Comparison of ENCODE assay signal across 8 cellular contexts in the genomic region with DNA sequence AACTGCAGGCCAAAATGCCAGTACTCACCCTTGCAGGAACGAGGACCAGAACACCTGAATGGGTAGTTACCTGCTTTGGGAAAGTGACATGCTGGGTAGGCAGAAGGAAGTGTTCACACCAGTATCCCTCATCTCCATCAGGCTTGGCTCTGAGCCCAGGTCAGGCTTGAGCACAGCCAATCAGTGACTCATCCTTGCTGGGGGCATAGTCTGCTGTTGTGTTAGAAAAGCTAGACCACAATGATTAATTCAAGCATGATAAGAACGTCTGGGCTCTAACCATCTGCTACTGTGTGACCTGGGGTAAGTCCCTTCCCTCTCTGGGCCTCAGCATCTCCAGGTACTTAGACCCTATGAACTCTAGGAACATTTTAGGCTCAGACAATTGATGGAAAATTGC.
DNase-seq lines count a peak whose midpoint lies in the region; ATAC-seq and TF ChIP-seq lines count a peak whose summit lies in the region.

No MANE protein-coding gene starts in this region.

- no peak overlapping the region for H3K4me3 Mint-ChIP-seq in natural killer cell
- no peak overlapping the region for H3K4me3 Mint-ChIP-seq in activated CD8-positive, alpha-beta T cell treated with anti-CD3 and anti-CD28 coated beads, Interleukin-2, amount 10 ng/mL, durations not matched to agents 7 days and 5 days

- H3K9me3 Mint-ChIP-seq in natural killer cell: no peaks in the 10 kb centered on the region
- H3K9me3 Mint-ChIP-seq in activated CD8-positive, alpha-beta T cell treated with anti-CD3 and anti-CD28 coated beads, Interleukin-2, amount 10 ng/mL, durations not matched to agents 7 days and 5 days (ENCODE audit: insufficient read depth): no peaks in the 10 kb centered on the region

- no peak overlapping the region for H3K27ac Mint-ChIP-seq in natural killer cell
- H3K27ac Mint-ChIP-seq in activated CD8-positive, alpha-beta T cell treated with anti-CD3 and anti-CD28 coated beads, Interleukin-2, amount 10 ng/mL, durations not matched to agents 7 days and 5 days: no peak overlapping the region

- H3K27me3 Mint-ChIP-seq in natural killer cell (ENCODE audit: low read depth in 2 of 2): peaks cover 8 to 12% of the 10 kb centered on the region in 2 donors
- H3K27me3 Mint-ChIP-seq in activated CD8-positive, alpha-beta T cell treated with anti-CD3 and anti-CD28 coated beads, Interleukin-2, amount 10 ng/mL, durations not matched to agents 7 days and 5 days (ENCODE audit: low read depth): peaks cover 3% of the 10 kb centered on the region

- CTCF ChIA-PET in activated CD8-positive, alpha-beta T cell treated with anti-CD3 and anti-CD28 coated beads, Interleukin-2, amount 10 ng/mL, durations not matched to agents 7 days and 5 days (lab: Charles Lee): no interaction called here

- ATAC-seq in natural killer cell (no peak), GM18858 (IDR thresholded peaks at IDR 0.05; ENCODE audit: unreplicated experiment) (no peak)
- no peak for ATAC-seq in activated CD8-positive, alpha-beta T cell treated with anti-CD3 and anti-CD28 coated beads, Interleukin-2, amount 10 ng/mL, durations not matched to agents 7 days and 5 days

- H3K4me3 ChIP-seq in AG09309 (ENCODE audit: control insufficient read depth, low read depth, low read length): no peak overlapping the region
- no peak overlapping the region for H3K4me3 ChIP-seq in lower leg skin (ENCODE audit: low read depth, poor library complexity, severe bottlenecking)

- H3K4me1 Mint-ChIP-seq in natural killer cell: no peaks in the 10 kb centered on the region
- no peaks in the 10 kb centered on the region for H3K4me1 Mint-ChIP-seq in activated CD8-positive, alpha-beta T cell treated with anti-CD3 and anti-CD28 coated beads, Interleukin-2, amount 10 ng/mL, durations not matched to agents 7 days and 5 days (ENCODE audit: low read depth)

- 26 to 27% methylated on average over 2 of the region's 2 CpGs for WGBS in lower leg skin, 2 donors

- TF ChIP-seq CTCF in AG09309 (IDR thresholded peaks at IDR 0.05; ENCODE audit: control insufficient read depth, insufficient read depth, low read depth, low read length, missing control alignments) (no peak), lower leg skin (IDR thresholded peaks at IDR 0.05) (no peak), natural killer cell (IDR thresholded peaks at IDR 0.05) (no peak)

- intact Hi-C loops in lower leg skin (cut with DNase I; ENCODE audit: low total_unique reads) (no loop called here), natural killer cell (cut with micrococcal nuclease) (no loop called here)

- no peak for TF ChIP-seq POLR2A in lower leg skin (IDR thresholded peaks at IDR 0.05)

- DNase-seq in AG09309 (ENCODE audit: low read depth) (peak; percentile 79), MV-4-11 (lab: John Stamatoyannopoulos, UW) (peak; percentile 53), brain pericyte (ENCODE audit: low read depth, low spot score) (peak; percentile 47), lower leg skin (ENCODE audit: low spot score in 2 of 2) (peak; percentile 78 to 94), natural killer cell (no peak)
- no peak for DNase-seq in effector CD4-positive, alpha-beta T cell
- DNase-seq in activated CD8-positive, alpha-beta T cell treated with anti-CD3 and anti-CD28 coated beads, Interleukin-2, amount 10 ng/mL, durations not matched to agents 7 days and 5 days: no peak

- no peaks in the 10 kb centered on the region for H3K36me3 Mint-ChIP-seq in natural killer cell
- H3K36me3 Mint-ChIP-seq in activated CD8-positive, alpha-beta T cell treated with anti-CD3 and anti-CD28 coated beads, Interleukin-2, amount 10 ng/mL, durations not matched to agents 7 days and 5 days (ENCODE audit: low read depth): no peaks in the 10 kb centered on the region

- POLR2A ChIA-PET in activated CD8-positive, alpha-beta T cell treated with anti-CD3 and anti-CD28 coated beads, Interleukin-2, amount 10 ng/mL, durations not matched to agents 7 days and 5 days (lab: Charles Lee): no interaction called here

Comparison
In these comparisons a context has a peak if more than half of its experiments do, and no peak if none do; other contexts are left out.
1. DNase-seq: peak in AG09309 (single experiment), MV-4-11 (single experiment), brain pericyte (single experiment) and lower leg skin (2 of 2); none in natural killer cell (single experiment), effector CD4-positive, alpha-beta T cell (single experiment) and activated CD8-positive, alpha-beta T cell treated with anti-CD3 and anti-CD28 coated beads, Interleukin-2, amount 10 ng/mL, durations not matched to agents 7 days and 5 days (single experiment).